In the genomic region with DNA sequence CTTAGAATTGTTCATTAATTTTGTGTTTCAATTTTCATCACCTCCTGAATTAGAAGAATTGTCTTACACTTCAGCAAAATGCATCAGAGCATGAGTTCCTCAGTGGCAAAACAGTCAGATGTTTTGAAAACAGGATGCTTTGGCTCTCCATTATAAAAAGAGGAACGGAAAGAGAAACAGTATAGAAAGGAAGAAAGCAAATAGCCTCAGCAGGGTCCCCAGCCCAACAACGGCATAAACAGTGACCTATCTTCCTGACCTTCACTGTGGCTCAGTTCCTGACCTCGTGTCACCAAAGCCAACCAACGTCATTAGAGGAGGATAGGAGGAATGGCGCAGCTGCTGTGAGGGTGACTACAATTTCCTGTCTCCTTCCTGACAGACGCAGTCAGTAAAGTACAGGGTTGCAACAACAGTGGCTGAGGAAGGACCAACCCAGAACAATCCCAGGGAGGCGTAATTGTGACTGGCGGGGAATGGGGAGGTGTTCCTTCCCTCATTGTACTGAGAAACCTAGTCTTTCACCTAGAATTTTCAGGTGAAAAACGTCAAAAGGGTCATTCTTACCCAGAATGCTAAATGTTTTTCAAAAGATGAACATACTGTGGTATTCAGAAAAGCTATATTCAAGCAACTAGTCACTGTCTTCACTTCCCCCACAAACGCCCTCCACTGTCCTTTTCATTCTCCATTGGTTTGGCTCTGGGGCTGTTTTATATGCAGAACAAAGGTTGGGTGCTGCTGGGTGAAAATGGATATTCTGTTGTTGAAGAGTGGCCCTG, we compare ENCODE assay signal across 8 cellular contexts.
DNase-seq lines count a peak whose midpoint lies in the region; ATAC-seq lines count a peak whose summit lies in the region.

No MANE protein-coding gene starts in this region.

- H3K36me3 Mint-ChIP-seq in activated naive CD4-positive, alpha-beta T cell treated with anti-CD3 and anti-CD28 coated beads for 36 hours (ENCODE audit: low read depth): peaks cover 46% of the 10 kb centered on the region

- ATAC-seq in GM18511 (IDR thresholded peaks at IDR 0.05; ENCODE audit: unreplicated experiment) (peak; percentile 88), HG02870 (IDR thresholded peaks at IDR 0.05; ENCODE audit: unreplicated experiment) (peak; percentile 73)

- peaks cover 44% of the 10 kb centered on the region for H3K4me1 Mint-ChIP-seq in activated naive CD4-positive, alpha-beta T cell treated with anti-CD3 and anti-CD28 coated beads for 36 hours (ENCODE audit: low read depth)

- CTCF ChIA-PET in activated naive CD4-positive, alpha-beta T cell treated with anti-CD3 and anti-CD28 coated beads for 36 hours (lab: Charles Lee): interaction anchor here (0.6 to 7.2 kb wide), 11 partner anchors 9 to 880 kb away, joined by 3 to 50 read pairs (median 3); no protein-coding TSS in a partner anchor

- peak overlapping the region; percentile 95 for H3K27ac Mint-ChIP-seq in activated naive CD4-positive, alpha-beta T cell treated with anti-CD3 and anti-CD28 coated beads for 36 hours

- intact Hi-C loops in activated naive CD4-positive, alpha-beta T cell treated with anti-CD3 and anti-CD28 coated beads for 36 hours (cut with micrococcal nuclease): loop anchor here (1.0 to 10.0 kb wide), 13 partner anchors 10 to 1374 kb away; partner anchors contain the start of genes GADD45A and SERBP1

- H3K27me3 Mint-ChIP-seq in activated naive CD4-positive, alpha-beta T cell treated with anti-CD3 and anti-CD28 coated beads for 36 hours (ENCODE audit: low read depth): no peaks in the 10 kb centered on the region

- no peaks in the 10 kb centered on the region for H3K9me3 Mint-ChIP-seq in activated naive CD4-positive, alpha-beta T cell treated with anti-CD3 and anti-CD28 coated beads for 36 hours

- H3K4me3 Mint-ChIP-seq in activated naive CD4-positive, alpha-beta T cell treated with anti-CD3 and anti-CD28 coated beads for 36 hours: peak overlapping the region; percentile 98

- DNase-seq in RPMI7951 (ENCODE audit: low read depth) (peak; percentile 39), hippocampal formation (lab: John Stamatoyannopoulos, UW) (peak; percentile 38 to 44), NCI-H1930 (lab: John Stamatoyannopoulos, UW) (no peak), NCI-H2029 treated with DMSO at 0.1 percent for 48 hours (lab: John Stamatoyannopoulos, UW) (no peak)
- peak; percentile 89 for DNase-seq in activated naive CD4-positive, alpha-beta T cell treated with anti-CD3 and anti-CD28 coated beads for 36 hours
- peak; percentile 59 to 66 for DNase-seq in stimulated activated CD4-positive, alpha-beta T cell treated with anti-CD3 and anti-CD28 coated beads, Interleukin-2, amount 100 ng/mL, for 24 hours

Comparison
In these comparisons a context has a peak if more than half of its experiments do, and no peak if none do; other contexts are left out.
1. DNase-seq: peak in RPMI7951 (single experiment), activated naive CD4-positive, alpha-beta T cell treated with anti-CD3 and anti-CD28 coated beads for 36 hours (single experiment), hippocampal formation (2 of 2) and stimulated activated CD4-positive, alpha-beta T cell treated with anti-CD3 and anti-CD28 coated beads, Interleukin-2, amount 100 ng/mL, for 24 hours (2 of 2); none in NCI-H1930 (0 of 2) and NCI-H2029 treated with DMSO at 0.1 percent for 48 hours (single experiment).